ENCODE assay signal across 27 cellular contexts in genomic region chr16:4091638-4092037, GRCh38. TPM values are rescaled to one million over a fixed set of nuclear protein-coding genes. Genes with fewer than 3 reads are reported as not detected.
A peak's percentile ranks its signal among the peaks of the same experiment; 100 is the strongest.
DNase-seq lines count a peak whose midpoint lies in the region; ATAC-seq, FAIRE-seq and TF ChIP-seq lines count a peak whose summit lies in the region.
"Had no signal": no experiment of that assay in that cellular context is flagged by ENCODE, and none has a peak within 500 bp of the region (broad histone marks: within the 10 kb centered on the region; RNA-seq: fewer than 3 reads in every experiment).

No MANE protein-coding gene starts in this region.

- H3F3A ChIP-seq in GM23248 (ENCODE audit: insufficient read depth) = peaks cover 8% of the 10 kb centered on the region; the same call in 1 of the 2 replicates

- no peaks in the 10 kb centered on the region for H3K27me3 ChIP-seq in bronchial epithelial cell (ENCODE audit: control insufficient read depth, insufficient read depth, low read length)
- no peaks in the 10 kb centered on the region for H3K27me3 ChIP-seq in spleen (replicated peaks in 1 of 7)
- no peaks in the 10 kb centered on the region for H3K27me3 ChIP-seq in GM23248 (replicated peaks; ENCODE audit: insufficient read depth)
- H3K27me3 ChIP-seq: gastroesophageal sphincter, ovary, SJSA1 had no signal

- peaks cover 12% of the 10 kb centered on the region; the same call in 1 of the 2 replicates for H3K4me1 ChIP-seq in HEK293 (ENCODE audit: control insufficient read depth, insufficient read depth, low read length)
- H3K4me1 ChIP-seq in spleen = peaks cover 0 to 25% (median 5%) of the 10 kb centered on the region in 6 donors
- peaks cover 27% of the 10 kb centered on the region for H3K4me1 ChIP-seq in GM23248 (ENCODE audit: insufficient read depth)

- no peak for ATAC-seq in HG03139 (IDR thresholded peaks at IDR 0.05; ENCODE audit: unreplicated experiment)
- ATAC-seq: gastroesophageal sphincter, K562 had no signal

- FAIRE-seq in bronchial epithelial cell (lab: Jason Lieb, UNC) = no peak
- FAIRE-seq: GM19239, K562 had no signal

- no peaks in the 10 kb centered on the region for H4K20me1 ChIP-seq in GM23248 (ENCODE audit: insufficient read depth)

- H2AFZ ChIP-seq in GM23248 = no peak overlapping the region

- H3K79me2 ChIP-seq in GM23248 (ENCODE audit: insufficient read depth) = peaks cover 48% of the 10 kb centered on the region

- no peaks in the 10 kb centered on the region for H3K27me3 Mint-ChIP-seq in osteocyte (ENCODE audit: unreplicated experiment)
- H3K27me3 Mint-ChIP-seq: activated CD4-positive, alpha-beta memory T cell treated with anti-CD3 and anti-CD28 coated beads, Interleukin-2, amount 10 ng/mL, durations not matched to agents 7 days and 5 days; brain had no signal

- TF ChIP-seq CTCF in HEK293 (tag by site-specific recombination; IDR thresholded peaks at IDR 0.05) = no peak
- TF ChIP-seq CTCF in bronchial epithelial cell (IDR thresholded peaks at IDR 0.05; ENCODE audit: insufficient read depth, low read length, severe bottlenecking) = no peak
- TF ChIP-seq CTCF in spleen (IDR thresholded peaks at IDR 0.05 in 8 of 11, conservative IDR thresholded peaks at IDR 0.05 in 3 of 11) = no peak
- TF ChIP-seq CTCF in osteocyte (IDR thresholded peaks at IDR 0.05) = no peak

- no peaks in the 10 kb centered on the region for H3K36me3 Mint-ChIP-seq in osteocyte (ENCODE audit: unreplicated experiment)
- H3K36me3 Mint-ChIP-seq: activated naive CD8-positive, alpha-beta T cell treated with anti-CD3 and anti-CD28 coated beads, Interleukin-2, amount 10 ng/mL, durations not matched to agents 7 days and 5 days had no signal

- CTCF ChIA-PET in HEK293 (lab: Yijun Ruan, JAX) = interaction anchor here (0.6 kb wide), 1 partner anchor 56 kb away, joined by 3 read pairs; no protein-coding TSS in a partner anchor

- H3K4me3 ChIP-seq in HEK293 (ENCODE audit: low read depth, low read length) (no peak overlapping the region), bronchial epithelial cell (ENCODE audit: low read depth, low read length) (no peak overlapping the region), spleen (no peak overlapping the region), GM23248 (no peak overlapping the region)
- H3K4me3 ChIP-seq: gastroesophageal sphincter, K562, ovary, SJSA1 had no signal

- TF ChIP-seq POLR2A in spleen (IDR thresholded peaks at IDR 0.05) = no peak

- no peaks in the 10 kb centered on the region for H3K9me2 ChIP-seq in GM23248 (ENCODE audit: insufficient read depth)

- H3K9ac ChIP-seq in GM23248 = no peak overlapping the region

- POLR2A ChIA-PET in HEK293 (lab: Yijun Ruan, JAX) = interaction anchor here (0.6 kb wide), 1 partner anchor 77 kb away, joined by 6 read pairs; no protein-coding TSS in a partner anchor

- no peak overlapping the region for H3K27ac Mint-ChIP-seq in osteocyte (ENCODE audit: unreplicated experiment)
- H3K27ac Mint-ChIP-seq: activated B cell treated with CpG ODN at 0.5 μM for 24 hours; activated CD4-positive, alpha-beta memory T cell treated with anti-CD3 and anti-CD28 coated beads, Interleukin-2, amount 10 ng/mL, durations not matched to agents 7 days and 5 days; activated naive CD8-positive, alpha-beta T cell treated with anti-CD3 and anti-CD28 coated beads, Interleukin-2, amount 10 ng/mL, durations not matched to agents 7 days and 5 days had no signal

- 81 to 96% (median 84%) methylated on average over 12 of the region's 12 CpGs for WGBS in spleen, 5 donors
- 95% methylated on average over 12 of the region's 12 CpGs for WGBS in GM23248 (ENCODE audit: low coverage in 1 of 2, low lambda C conversion rate in 2 of 2, missing lambda C conversion rate in 2 of 2), 2 experiments

- intact Hi-C loops in posterior vena cava (cut with DNase I) = no loop called here
- intact Hi-C loops in spleen (cut with DNase I; ENCODE audit: low total_unique reads) = no loop called here

- H3K36me3 ChIP-seq in HEK293 (ENCODE audit: control insufficient read depth in 2 of 2, insufficient read depth in 1 of 2, low read length in 2 of 2) (no peaks in the 10 kb centered on the region), bronchial epithelial cell (ENCODE audit: control insufficient read depth, insufficient read depth, low read length) (no peaks in the 10 kb centered on the region), spleen (no peaks in the 10 kb centered on the region), GM23248 (ENCODE audit: low read depth) (no peaks in the 10 kb centered on the region)
- H3K36me3 ChIP-seq: gastroesophageal sphincter, ovary, SJSA1 had no signal

- peaks cover 41% of the 10 kb centered on the region for H3K4me1 Mint-ChIP-seq in osteocyte (ENCODE audit: unreplicated experiment)
- H3K4me1 Mint-ChIP-seq: activated B cell treated with CpG ODN at 0.5 μM for 24 hours had no signal

- no peaks in the 10 kb centered on the region for H3K9me3 Mint-ChIP-seq in osteocyte (ENCODE audit: unreplicated experiment)
- H3K9me3 Mint-ChIP-seq: activated B cell treated with CpG ODN at 0.5 μM for 24 hours; activated CD4-positive, alpha-beta memory T cell treated with anti-CD3 and anti-CD28 coated beads, Interleukin-2, amount 10 ng/mL, durations not matched to agents 7 days and 5 days; activated naive CD8-positive, alpha-beta T cell treated with anti-CD3 and anti-CD28 coated beads, Interleukin-2, amount 10 ng/mL, durations not matched to agents 7 days and 5 days; brain; H9 had no signal

- H3K9me3 ChIP-seq in HEK293 (ENCODE audit: control insufficient read depth, insufficient read depth, low read depth, low read length) (no peaks in the 10 kb centered on the region), spleen (no peaks in the 10 kb centered on the region), GM23248 (ENCODE audit: low read depth) (no peaks in the 10 kb centered on the region)
- H3K9me3 ChIP-seq: Caco-2, gastroesophageal sphincter, ovary, SJSA1 had no signal

- H3K4me2 ChIP-seq in GM23248 (ENCODE audit: unreplicated experiment) = no peak overlapping the region

- in situ Hi-C loops in GM23248 (cut with MboI) = no loop called here

- H3K4me3 Mint-ChIP-seq in osteocyte (ENCODE audit: unreplicated experiment) = no peak overlapping the region
- H3K4me3 Mint-ChIP-seq: activated B cell treated with CpG ODN at 0.5 μM for 24 hours; activated CD4-positive, alpha-beta memory T cell treated with anti-CD3 and anti-CD28 coated beads, Interleukin-2, amount 10 ng/mL, durations not matched to agents 7 days and 5 days; activated naive CD8-positive, alpha-beta T cell treated with anti-CD3 and anti-CD28 coated beads, Interleukin-2, amount 10 ng/mL, durations not matched to agents 7 days and 5 days; H9 had no signal

- H3K27ac ChIP-seq in HEK293 (ENCODE audit: extremely low read depth, low read depth, low read length) (no peak overlapping the region), spleen (no peak overlapping the region), GM23248 (no peak overlapping the region)
- H3K27ac ChIP-seq: epithelial cell of prostate, HL-60, SJSA1 had no signal

- DNase-seq in NCI-H1092 treated with DMSO at 0.1 percent for 48 hours (lab: John Stamatoyannopoulos, UW) (peak; percentile 68), bronchial epithelial cell (ENCODE audit: low read depth) (peak; percentile 81), posterior vena cava (ENCODE audit: low spot score) (peak; percentile 29), spleen (no peak), osteocyte (ENCODE audit: extremely low spot score, unreplicated experiment) (no peak), GM23248 (no peak)
- DNase-seq: activated B cell treated with CpG ODN at 0.5 μM for 24 hours; activated CD4-positive, alpha-beta memory T cell treated with anti-CD3 and anti-CD28 coated beads, Interleukin-2, amount 10 ng/mL, durations not matched to agents 7 days and 5 days; activated naive CD8-positive, alpha-beta T cell treated with anti-CD3 and anti-CD28 coated beads, Interleukin-2, amount 10 ng/mL, durations not matched to agents 7 days and 5 days; Caco-2; dermis blood vessel endothelial cell; EL; H9; NCI-H1048; ovary; stimulated activated CD8-positive, alpha-beta memory T cell treated with anti-CD3 and anti-CD28 coated beads, Interleukin-4, amount 100 ng/mL, for 48 hours; substantia nigra; T-helper 2 cell had no signal

TF ChIP-seq in HEK293, 187 proteins besides CTCF, POLR2A, EP300 and RAD21:
- TF ChIP-seq ZNF302 (tag by site-specific recombination; IDR thresholded peaks at IDR 0.05; ENCODE audit: low read depth) (no peak), OSR2 (tag by site-specific recombination; IDR thresholded peaks at IDR 0.05) (peak; percentile 58; the same call in 1 of the 2 replicates), ZNF785 (tag by site-specific recombination; IDR thresholded peaks at IDR 0.05) (no peak), ZNF600 (tag by site-specific recombination; IDR thresholded peaks at IDR 0.05) (0 out of 2 replicates have a peak, but pooled peaks have one; percentile 42)

RNA-seq across cellular contexts. Expression of gene ADCY9, which starts 24.6 kb away (rescaled TPM):
- total RNA-seq in bronchial epithelial cell (11.3 and 16.6 TPM in 2 replicates), posterior vena cava (10 to 100 TPM; 20.8 to 20.9 TPM), spleen (10 to 100 TPM in 5 of 7 donors, 1 to 10 TPM in 2; 8.3 to 23.0 (median 14.9) TPM), osteocyte (25.3 and 26.9 TPM in 2 replicates)
- polyA plus RNA-seq in spleen (1 to 10 TPM in 2 of 3 donors, under 1 TPM in 1; 0.70 to 2.9 (median 1.2) TPM), GM23248 (2016; fragmentation: Nextera tagmentation; extraction: Ambion mirVana) (1.9 and 2.1 TPM in 2 replicates)
- total RNA-seq in GM23248 (2014; rRNA removed; shearing (Covaris generic)) = 21.9 and 32.5 TPM in 2 replicates

Comparison
In these comparisons a context has a peak if more than half of its experiments do, and no peak if none do; other contexts are left out.
1. DNase-seq: peak in NCI-H1092 treated with DMSO at 0.1 percent for 48 hours (single experiment), bronchial epithelial cell (single experiment) and posterior vena cava (single experiment); none in spleen (single experiment), osteocyte (single experiment) and GM23248 (single experiment).